ENCODE assay signal across 8 cellular contexts in genomic region chr10:73774637-73775036, GRCh38. TPM values are rescaled to one million over a fixed set of nuclear protein-coding genes. Genes with fewer than 3 reads are reported as not detected.
DNase-seq lines count a peak whose midpoint lies in the region; ATAC-seq and TF ChIP-seq lines count a peak whose summit lies in the region.

No MANE protein-coding gene starts in this region.

- DNase-seq in activated T-cell treated with anti-CD3 and anti-CD28 coated beads, Interleukin-2, amount 50 U/mL, for 24 hours: no peak
- DNase-seq in activated T-cell treated with anti-CD3 and anti-CD28 coated beads, Interleukin-2, amount 50 U/mL, for 48 hours: no peak
- no peak for DNase-seq in RWPE2 (ENCODE audit: low spot score)
- no peak for DNase-seq in esophagus squamous epithelium (lab: John Stamatoyannopoulos, UW)
- DNase-seq in stimulated activated naive CD8-positive, alpha-beta T cell treated with anti-CD3 and anti-CD28 coated beads, Interleukin-15, amount 100 ng/mL, for 72 hours: no peak
- no peak for DNase-seq in lower leg skin (ENCODE audit: low spot score in 2 of 2)
- DNase-seq in NCI-H2196 treated with DMSO at 0.1 percent for 48 hours (lab: John Stamatoyannopoulos, UW; ENCODE audit: unreplicated experiment): no peak

- TF ChIP-seq POLR2A in esophagus squamous epithelium (IDR thresholded peaks at IDR 0.05) (no peak), lower leg skin (IDR thresholded peaks at IDR 0.05) (no peak)

- H3K4me1 ChIP-seq in RWPE2 (ENCODE audit: insufficient read depth, poor library complexity, severe bottlenecking) (peaks cover 10% of the 10 kb centered on the region), esophagus squamous epithelium (peaks cover 26 to 39% (median 27%) of the 10 kb centered on the region in 3 donors)

- H3K27ac ChIP-seq in RWPE2 (ENCODE audit: poor library complexity, severe bottlenecking) (peak overlapping the region; percentile 90), esophagus squamous epithelium (peak overlapping the region in 2 of 4 donors; percentile 41 to 97)

- H3K27me3 ChIP-seq in RWPE2 (ENCODE audit: insufficient read depth, poor library complexity, severe bottlenecking) (no peaks in the 10 kb centered on the region), esophagus squamous epithelium (no peaks in the 10 kb centered on the region)

- H3K4me3 ChIP-seq in RWPE2 (ENCODE audit: severe bottlenecking): peak overlapping the region; percentile 52
- H3K4me3 ChIP-seq in esophagus squamous epithelium: peak overlapping the region; percentile 72 to 90 (median 88)
- no peak overlapping the region for H3K4me3 ChIP-seq in lower leg skin (ENCODE audit: low read depth, poor library complexity, severe bottlenecking)

- H3K9me3 ChIP-seq in RWPE2 (ENCODE audit: severe bottlenecking) (no peaks in the 10 kb centered on the region), esophagus squamous epithelium (no peaks in the 10 kb centered on the region)

- H3K27me3 Mint-ChIP-seq in activated T-cell treated with anti-CD3 and anti-CD28 coated beads, Interleukin-2, amount 50 U/mL, for 24 hours: no peaks in the 10 kb centered on the region
- no peaks in the 10 kb centered on the region for H3K27me3 Mint-ChIP-seq in stimulated activated naive CD8-positive, alpha-beta T cell treated with anti-CD3 and anti-CD28 coated beads, Interleukin-15, amount 100 ng/mL, for 72 hours

- peaks cover 90% of the 10 kb centered on the region for H3K36me3 Mint-ChIP-seq in activated T-cell treated with anti-CD3 and anti-CD28 coated beads, Interleukin-2, amount 50 U/mL, for 24 hours (ENCODE audit: low read depth)

- peak overlapping the region; percentile 96 for H3K4me3 Mint-ChIP-seq in activated T-cell treated with anti-CD3 and anti-CD28 coated beads, Interleukin-2, amount 50 U/mL, for 24 hours
- peak overlapping the region; percentile 91 to 95 for H3K4me3 Mint-ChIP-seq in stimulated activated naive CD8-positive, alpha-beta T cell treated with anti-CD3 and anti-CD28 coated beads, Interleukin-15, amount 100 ng/mL, for 72 hours

- no peaks in the 10 kb centered on the region for H3K9me3 Mint-ChIP-seq in activated T-cell treated with anti-CD3 and anti-CD28 coated beads, Interleukin-2, amount 50 U/mL, for 24 hours
- H3K9me3 Mint-ChIP-seq in stimulated activated naive CD8-positive, alpha-beta T cell treated with anti-CD3 and anti-CD28 coated beads, Interleukin-15, amount 100 ng/mL, for 72 hours: no peaks in the 10 kb centered on the region

- intact Hi-C loops in esophagus squamous epithelium (cut with DNase I): no loop called here
- intact Hi-C loops in lower leg skin (cut with DNase I; ENCODE audit: low total_unique reads): no loop called here

- peaks cover 50% of the 10 kb centered on the region for H3K4me1 Mint-ChIP-seq in activated T-cell treated with anti-CD3 and anti-CD28 coated beads, Interleukin-2, amount 50 U/mL, for 24 hours (ENCODE audit: low read depth)
- H3K4me1 Mint-ChIP-seq in stimulated activated naive CD8-positive, alpha-beta T cell treated with anti-CD3 and anti-CD28 coated beads, Interleukin-15, amount 100 ng/mL, for 72 hours: peaks cover 64% of the 10 kb centered on the region

- 24 to 27% methylated on average over 5 of the region's 5 CpGs for WGBS in esophagus squamous epithelium, 2 donors
- 44 to 61% methylated on average over 5 of the region's 5 CpGs for WGBS in lower leg skin, 2 donors

- H3K36me3 ChIP-seq in RWPE2 (ENCODE audit: low read depth) (peaks cover 72% of the 10 kb centered on the region), esophagus squamous epithelium (peaks cover 7 to 74% (median 21%) of the 10 kb centered on the region in 3 donors)

- TF ChIP-seq CTCF in RWPE2 (IDR thresholded peaks at IDR 0.05; ENCODE audit: poor library complexity, severe bottlenecking) (peak; percentile 27), esophagus squamous epithelium (IDR thresholded peaks at IDR 0.05) (no peak), lower leg skin (IDR thresholded peaks at IDR 0.05) (no peak)

- H3K27ac Mint-ChIP-seq in activated T-cell treated with anti-CD3 and anti-CD28 coated beads, Interleukin-2, amount 50 U/mL, for 24 hours: peak overlapping the region; percentile 73
- no peak overlapping the region for H3K27ac Mint-ChIP-seq in stimulated activated naive CD8-positive, alpha-beta T cell treated with anti-CD3 and anti-CD28 coated beads, Interleukin-15, amount 100 ng/mL, for 72 hours

- ATAC-seq in RWPE2 (ENCODE audit: low read depth) (0 out of 3 replicates have a peak, but pooled peaks have one; percentile 10), HG02642 (IDR thresholded peaks at IDR 0.05; ENCODE audit: poor library complexity, unreplicated experiment) (no peak)
- no peak for ATAC-seq in stimulated activated naive CD8-positive, alpha-beta T cell treated with anti-CD3 and anti-CD28 coated beads, Interleukin-15, amount 100 ng/mL, for 72 hours

RNA-seq across cellular contexts. Expression of gene CHCHD1, which starts 7.2 kb away (rescaled TPM):
- total RNA-seq in esophagus squamous epithelium (10 to 100 TPM; 21.4 to 41.1 (median 32.8) TPM), lower leg skin (10 to 100 TPM; 27.6 to 36.5 (median 34.2) TPM)

RNA-seq across cellular contexts. Expression of gene ZSWIM8, which starts 10.8 kb away (rescaled TPM):
- total RNA-seq in esophagus squamous epithelium (100 to 1,000 TPM in 1 of 4 donors, 10 to 100 TPM in 3; 33.3 to 116 (median 83.9) TPM), lower leg skin (100 to 1,000 TPM in 3 of 4 donors, 10 to 100 TPM in 1; 99.0 to 262 (median 108) TPM)

RNA-seq across cellular contexts. Expression of gene SEC24C, which starts 30.5 kb away (rescaled TPM):
- total RNA-seq in esophagus squamous epithelium (10 to 100 TPM; 59.1 to 78.8 (median 64.6) TPM), lower leg skin (10 to 100 TPM; 45.5 to 60.3 (median 58.1) TPM)

RNA-seq across cellular contexts. Expression of gene NDST2, which starts 36.8 kb away (rescaled TPM):
- total RNA-seq in esophagus squamous epithelium (10 to 100 TPM; 20.6 to 30.3 (median 22.3) TPM), lower leg skin (10 to 100 TPM; 16.7 to 41.5 (median 37.4) TPM)
